Comparison of ENCODE assay signal across 19 cellular contexts in genomic region chr7:106501605-106502580, GRCh38.
DNase-seq lines count a peak whose midpoint lies in the region; ATAC-seq and TF ChIP-seq lines count a peak whose summit lies in the region.
"Had no signal": no experiment of that assay in that cellular context is flagged by ENCODE, and none has a peak within 500 bp of the region (broad histone marks: within the 10 kb centered on the region; RNA-seq: fewer than 3 reads in every experiment).

No MANE protein-coding gene starts in this region.

- TF ChIP-seq EP300 in upper lobe of left lung (IDR thresholded peaks at IDR 0.05) = no peak

- peaks cover 9% of the 10 kb centered on the region for H3K9me3 Mint-ChIP-seq in activated naive CD4-positive, alpha-beta T cell treated with anti-CD3 and anti-CD28 coated beads for 36 hours
- H3K9me3 Mint-ChIP-seq in activated naive CD4-positive, alpha-beta T cell treated with anti-CD3 and anti-CD28 coated beads, Interleukin-2, amount 10 ng/mL, durations not matched to agents 7 days and 5 days = no peaks in the 10 kb centered on the region
- peaks cover 16% of the 10 kb centered on the region for H3K9me3 Mint-ChIP-seq in activated naive CD8-positive, alpha-beta T cell treated with anti-CD3 and anti-CD28 coated beads, Interleukin-2, amount 50 U/mL, for 24 hours

- peaks cover 6% of the 10 kb centered on the region for H3K27me3 Mint-ChIP-seq in activated naive CD4-positive, alpha-beta T cell treated with anti-CD3 and anti-CD28 coated beads for 36 hours (ENCODE audit: low read depth)
- no peaks in the 10 kb centered on the region for H3K27me3 Mint-ChIP-seq in activated naive CD4-positive, alpha-beta T cell treated with anti-CD3 and anti-CD28 coated beads, Interleukin-2, amount 10 ng/mL, durations not matched to agents 7 days and 5 days
- peaks cover 3% of the 10 kb centered on the region for H3K27me3 Mint-ChIP-seq in activated naive CD8-positive, alpha-beta T cell treated with anti-CD3 and anti-CD28 coated beads, Interleukin-2, amount 50 U/mL, for 24 hours

- peak; percentile 42 for ATAC-seq in activated naive CD8-positive, alpha-beta T cell treated with anti-CD3 and anti-CD28 coated beads, Interleukin-2, amount 50 U/mL, for 24 hours
- peak; percentile 22 to 38 for ATAC-seq in upper lobe of left lung (ENCODE audit: low FRiP score in 2 of 2)
- ATAC-seq in HG03469 (IDR thresholded peaks at IDR 0.05; ENCODE audit: unreplicated experiment) = no peak
- ATAC-seq: esophagus mucosa; naive thymus-derived CD8-positive, alpha-beta T cell had no signal

- peak overlapping the region; percentile 43 for H3K27ac Mint-ChIP-seq in activated naive CD4-positive, alpha-beta T cell treated with anti-CD3 and anti-CD28 coated beads for 36 hours
- H3K27ac Mint-ChIP-seq in activated naive CD4-positive, alpha-beta T cell treated with anti-CD3 and anti-CD28 coated beads, Interleukin-2, amount 10 ng/mL, durations not matched to agents 7 days and 5 days = no peak overlapping the region
- H3K27ac Mint-ChIP-seq in activated naive CD8-positive, alpha-beta T cell treated with anti-CD3 and anti-CD28 coated beads, Interleukin-2, amount 50 U/mL, for 24 hours = no peak overlapping the region
- H3K27ac Mint-ChIP-seq: brain; naive thymus-derived CD8-positive, alpha-beta T cell had no signal

- no peak overlapping the region for H3K4me3 Mint-ChIP-seq in activated naive CD4-positive, alpha-beta T cell treated with anti-CD3 and anti-CD28 coated beads for 36 hours
- no peak overlapping the region for H3K4me3 Mint-ChIP-seq in activated naive CD4-positive, alpha-beta T cell treated with anti-CD3 and anti-CD28 coated beads, Interleukin-2, amount 10 ng/mL, durations not matched to agents 7 days and 5 days
- peak overlapping the region; percentile 37 for H3K4me3 Mint-ChIP-seq in activated naive CD8-positive, alpha-beta T cell treated with anti-CD3 and anti-CD28 coated beads, Interleukin-2, amount 50 U/mL, for 24 hours
- H3K4me3 Mint-ChIP-seq: brain; naive thymus-derived CD8-positive, alpha-beta T cell had no signal

- H3K4me1 Mint-ChIP-seq in activated naive CD4-positive, alpha-beta T cell treated with anti-CD3 and anti-CD28 coated beads for 36 hours (ENCODE audit: low read depth) = peaks cover 24% of the 10 kb centered on the region
- no peaks in the 10 kb centered on the region for H3K4me1 Mint-ChIP-seq in activated naive CD4-positive, alpha-beta T cell treated with anti-CD3 and anti-CD28 coated beads, Interleukin-2, amount 10 ng/mL, durations not matched to agents 7 days and 5 days
- peaks cover 33% of the 10 kb centered on the region for H3K4me1 Mint-ChIP-seq in activated naive CD8-positive, alpha-beta T cell treated with anti-CD3 and anti-CD28 coated beads, Interleukin-2, amount 50 U/mL, for 24 hours
- H3K4me1 Mint-ChIP-seq: brain; naive thymus-derived CD8-positive, alpha-beta T cell had no signal

- CTCF ChIA-PET in activated naive CD4-positive, alpha-beta T cell treated with anti-CD3 and anti-CD28 coated beads for 36 hours (lab: Charles Lee) = interaction anchor here (0.6 to 0.9 kb wide), 2 partner anchors 39 to 305 kb away, joined by 3 read pairs; no protein-coding TSS in a partner anchor
- CTCF ChIA-PET in activated naive CD4-positive, alpha-beta T cell treated with anti-CD3 and anti-CD28 coated beads, Interleukin-2, amount 10 ng/mL, durations not matched to agents 7 days and 5 days (lab: Charles Lee) = no interaction called here

- H3K9me3 ChIP-seq in upper lobe of left lung (no peaks in the 10 kb centered on the region), testis (no peaks in the 10 kb centered on the region)
- H3K9me3 ChIP-seq: prostate gland had no signal

- H3K4me3 ChIP-seq in upper lobe of left lung = no peak overlapping the region
- H3K4me3 ChIP-seq in testis = no peak overlapping the region
- H3K4me3 ChIP-seq: prostate gland had no signal

- intact Hi-C loops in activated naive CD4-positive, alpha-beta T cell treated with anti-CD3 and anti-CD28 coated beads for 36 hours (cut with micrococcal nuclease) = no loop called here
- intact Hi-C loops in testis (cut with DNase I; ENCODE audit: low total_unique reads) = no loop called here

- no peaks in the 10 kb centered on the region for H3K36me3 ChIP-seq in upper lobe of left lung
- no peaks in the 10 kb centered on the region for H3K36me3 ChIP-seq in testis (ENCODE audit: low read depth, missing control alignments)
- H3K36me3 ChIP-seq: prostate gland had no signal

- DNase-seq in activated naive CD4-positive, alpha-beta T cell treated with anti-CD3 and anti-CD28 coated beads for 36 hours = no peak
- DNase-seq in activated naive CD4-positive, alpha-beta T cell treated with anti-CD3 and anti-CD28 coated beads, Interleukin-2, amount 10 ng/mL, durations not matched to agents 7 days and 5 days = no peak
- DNase-seq in MV-4-11 (lab: John Stamatoyannopoulos, UW) = peak; percentile 41
- no peak for DNase-seq in activated naive CD8-positive, alpha-beta T cell treated with anti-CD3 and anti-CD28 coated beads, Interleukin-2, amount 50 U/mL, for 24 hours
- no peak for DNase-seq in upper lobe of left lung
- no peak for DNase-seq in ecto neural progenitor cell (ENCODE audit: low spot score)
- DNase-seq in testis = no peak
- DNase-seq: ACHN; activated naive CD4-positive, alpha-beta T cell; mammary epithelial cell; naive thymus-derived CD8-positive, alpha-beta T cell; NCI-H1694 treated with DMSO at 0.1 percent for 48 hours; NCI-H510A; stimulated activated naive CD4-positive, alpha-beta T cell treated with Interleukin-2 at 50 U/mL for 16 hours had no signal

- no peaks in the 10 kb centered on the region for H3K4me1 ChIP-seq in upper lobe of left lung
- no peaks in the 10 kb centered on the region for H3K4me1 ChIP-seq in testis
- H3K4me1 ChIP-seq: prostate gland had no signal

- H3K27ac ChIP-seq in upper lobe of left lung (no peak overlapping the region), testis (no peak overlapping the region)
- H3K27ac ChIP-seq: prostate gland, VCaP had no signal

- peaks cover 6% of the 10 kb centered on the region for H3K36me3 Mint-ChIP-seq in activated naive CD4-positive, alpha-beta T cell treated with anti-CD3 and anti-CD28 coated beads for 36 hours (ENCODE audit: low read depth)
- no peaks in the 10 kb centered on the region for H3K36me3 Mint-ChIP-seq in activated naive CD4-positive, alpha-beta T cell treated with anti-CD3 and anti-CD28 coated beads, Interleukin-2, amount 10 ng/mL, durations not matched to agents 7 days and 5 days
- H3K36me3 Mint-ChIP-seq in activated naive CD8-positive, alpha-beta T cell treated with anti-CD3 and anti-CD28 coated beads, Interleukin-2, amount 50 U/mL, for 24 hours (ENCODE audit: low read depth) = peaks cover 11% of the 10 kb centered on the region
- H3K36me3 Mint-ChIP-seq: brain had no signal

- H3K27me3 ChIP-seq in upper lobe of left lung (no peaks in the 10 kb centered on the region), testis (no peaks in the 10 kb centered on the region)

- WGBS in upper lobe of left lung, 2 donors = 46 to 64% methylated on average over 5 of the region's 5 CpGs
- 59 to 60% methylated on average over 5 of the region's 5 CpGs for WGBS in testis, 2 donors

- TF ChIP-seq POLR2A in upper lobe of left lung (IDR thresholded peaks at IDR 0.05) (no peak), testis (IDR thresholded peaks at IDR 0.05) (no peak)

- TF ChIP-seq CTCF in upper lobe of left lung (IDR thresholded peaks at IDR 0.05) (no peak), testis (IDR thresholded peaks at IDR 0.05) (no peak)
